In the genomic region with DNA sequence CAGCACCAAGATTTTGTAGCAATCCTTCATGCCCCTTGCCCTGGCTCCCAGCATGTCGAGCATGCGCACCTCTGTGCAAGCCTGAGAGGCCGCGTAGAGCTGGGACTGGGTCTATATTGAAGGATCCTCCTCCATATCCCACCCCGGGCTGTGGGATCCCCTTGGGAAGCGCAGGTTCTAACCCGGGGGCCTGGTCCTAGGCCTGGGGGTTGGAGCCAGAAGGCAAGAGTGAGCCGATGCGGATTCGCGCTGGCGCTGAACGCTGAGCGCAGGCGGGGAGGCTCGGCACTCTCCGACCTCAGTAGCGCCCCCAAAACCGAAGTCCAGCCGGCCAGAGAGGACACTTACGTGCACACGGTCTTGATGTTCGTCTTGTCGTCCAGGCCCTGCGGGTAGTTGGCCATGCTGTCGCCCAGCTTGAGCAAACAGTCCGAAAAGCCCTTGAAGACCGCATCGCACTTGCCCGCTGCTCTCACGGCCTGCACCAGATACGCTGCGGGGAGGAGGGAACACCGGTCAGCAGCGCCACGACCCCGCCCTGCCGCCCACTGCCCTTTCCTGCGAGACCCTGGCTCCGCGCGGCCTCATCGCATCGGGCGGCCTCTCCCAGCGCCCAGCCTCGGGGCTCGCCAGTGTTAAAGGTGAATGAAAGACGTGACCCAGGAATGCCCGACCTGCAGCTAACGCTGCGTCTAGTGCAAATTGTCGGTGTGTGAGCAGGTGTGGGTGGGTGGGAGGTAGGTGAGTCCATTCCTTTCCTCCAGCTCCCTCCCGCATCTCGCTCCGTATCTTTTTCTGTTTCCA, we compare ENCODE assay signal across 10 cellular contexts. TPM values are rescaled to one million over a fixed set of nuclear protein-coding genes. Genes with fewer than 3 reads are reported as not detected.
DNase-seq lines count a peak whose midpoint lies in the region; ATAC-seq and TF ChIP-seq lines count a peak whose summit lies in the region.
"Had no signal": no experiment of that assay in that cellular context is flagged by ENCODE, and none has a peak within 500 bp of the region (broad histone marks: within the 10 kb centered on the region; RNA-seq: fewer than 3 reads in every experiment).

No MANE protein-coding gene starts in this region.

- H2BK5ac ChIP-seq in trophoblast cell (ENCODE audit: low read depth, low read length, poor library complexity), result no peak overlapping the region

- H2BK12ac ChIP-seq in trophoblast cell (ENCODE audit: low read length), result no peak overlapping the region

- CTCF ChIA-PET in activated CD8-positive, alpha-beta T cell treated with anti-CD3 and anti-CD28 coated beads for 36 hours (lab: Charles Lee), result interaction anchor here (2.2 kb wide), 1 partner anchor 7 kb away, joined by 13 read pairs; no protein-coding TSS in a partner anchor

- H3K4ac ChIP-seq in trophoblast cell (ENCODE audit: low read depth, low read length), result no peak overlapping the region

- intact Hi-C loops in activated CD8-positive, alpha-beta T cell treated with anti-CD3 and anti-CD28 coated beads for 36 hours (cut with micrococcal nuclease), result no loop called here

- H3K18ac ChIP-seq in trophoblast cell (ENCODE audit: low read length), result no peak overlapping the region

- no peak overlapping the region for H4K91ac ChIP-seq in trophoblast cell (ENCODE audit: low read depth, low read length)

- H3K36me3 Mint-ChIP-seq in activated CD8-positive, alpha-beta T cell treated with anti-CD3 and anti-CD28 coated beads for 36 hours (ENCODE audit: low read depth), result peaks cover 12% of the 10 kb centered on the region
- H3K36me3 Mint-ChIP-seq in endothelial cell (ENCODE audit: low read depth, unreplicated experiment), result peaks cover 36% of the 10 kb centered on the region

- peak overlapping the region; percentile 51 for H3K4me2 ChIP-seq in trophoblast cell (ENCODE audit: low read length)

- H3K4me3 Mint-ChIP-seq in activated CD8-positive, alpha-beta T cell treated with anti-CD3 and anti-CD28 coated beads for 36 hours, result peak overlapping the region; percentile 70
- peak overlapping the region; percentile 95 for H3K4me3 Mint-ChIP-seq in endothelial cell (ENCODE audit: unreplicated experiment)

- no peaks in the 10 kb centered on the region for H3K36me3 ChIP-seq in trophoblast cell (ENCODE audit: control insufficient read depth in 1 of 2, insufficient read depth in 2 of 2, low read length in 2 of 2)

- no peak overlapping the region for H4K8ac ChIP-seq in trophoblast cell (ENCODE audit: low read depth, low read length)

- H3K4me3 ChIP-seq in trophoblast cell (ENCODE audit: low read depth, low read length), result no peak overlapping the region

- H3K4me1 ChIP-seq in trophoblast cell (ENCODE audit: control insufficient read depth in 1 of 2, insufficient read depth in 2 of 2, low read length in 2 of 2), result peaks cover 12 to 15% of the 10 kb centered on the region in 2 experiments

- H3K9me3 ChIP-seq in trophoblast cell (ENCODE audit: insufficient read depth, low read depth, low read length), result peaks cover 11% of the 10 kb centered on the region

- H3K9me3 Mint-ChIP-seq in activated CD8-positive, alpha-beta T cell treated with anti-CD3 and anti-CD28 coated beads for 36 hours, result peaks cover 5% of the 10 kb centered on the region
- H3K9me3 Mint-ChIP-seq in endothelial cell (ENCODE audit: unreplicated experiment), result no peaks in the 10 kb centered on the region

- peak overlapping the region; percentile 11 for H2AFZ ChIP-seq in trophoblast cell (ENCODE audit: insufficient read depth, low read length, poor library complexity)

- H4K12ac ChIP-seq in trophoblast cell (ENCODE audit: low read depth, low read length), result no peak overlapping the region

- H3K79me2 ChIP-seq in trophoblast cell (ENCODE audit: control insufficient read depth, insufficient read depth, low read length, poor library complexity), result no peaks in the 10 kb centered on the region

- no peak overlapping the region for H3K14ac ChIP-seq in trophoblast cell (ENCODE audit: low read length)

- POLR2A ChIA-PET in activated CD8-positive, alpha-beta T cell treated with anti-CD3 and anti-CD28 coated beads for 36 hours (lab: Charles Lee), result interaction anchor here (0.6 kb wide), 1 partner anchor 145 kb away, joined by 3 read pairs; no protein-coding TSS in a partner anchor

- H3K27ac ChIP-seq in trophoblast cell (ENCODE audit: low read depth, low read length), result no peak overlapping the region

- no peak overlapping the region for H3K9ac ChIP-seq in trophoblast cell (ENCODE audit: low read length)

- H3K27ac Mint-ChIP-seq in activated CD8-positive, alpha-beta T cell treated with anti-CD3 and anti-CD28 coated beads for 36 hours, result no peak overlapping the region
- peak overlapping the region; percentile 85 for H3K27ac Mint-ChIP-seq in endothelial cell (ENCODE audit: unreplicated experiment)

- peaks cover 90% of the 10 kb centered on the region for H3K27me3 ChIP-seq in trophoblast cell (ENCODE audit: insufficient read depth, low read length)

- TF ChIP-seq CTCF in GM13976 (IDR thresholded peaks at IDR 0.05; ENCODE audit: borderline replicate concordance, control extremely low read depth, extremely low read depth, insufficient read depth, missing control alignments), result no peak
- TF ChIP-seq CTCF in activated CD8-positive, alpha-beta T cell treated with anti-CD3 and anti-CD28 coated beads for 36 hours (IDR thresholded peaks at IDR 0.05), result no peak
- no peak for TF ChIP-seq CTCF in endothelial cell (IDR thresholded peaks at IDR 0.05; ENCODE audit: unreplicated experiment)

- peaks cover 70% of the 10 kb centered on the region for H3K4me1 Mint-ChIP-seq in activated CD8-positive, alpha-beta T cell treated with anti-CD3 and anti-CD28 coated beads for 36 hours (ENCODE audit: low read depth)
- peaks cover 61% of the 10 kb centered on the region for H3K4me1 Mint-ChIP-seq in endothelial cell (ENCODE audit: unreplicated experiment)

- H2AK5ac ChIP-seq in trophoblast cell (ENCODE audit: low read length), result no peak overlapping the region

- H3K27me3 Mint-ChIP-seq in activated CD8-positive, alpha-beta T cell treated with anti-CD3 and anti-CD28 coated beads for 36 hours, result peaks cover 91% of the 10 kb centered on the region
- peaks cover 27% of the 10 kb centered on the region for H3K27me3 Mint-ChIP-seq in endothelial cell (ENCODE audit: unreplicated experiment)

- H3K79me1 ChIP-seq in trophoblast cell (ENCODE audit: low read length), result no peaks in the 10 kb centered on the region

- no peak for ATAC-seq in activated CD8-positive, alpha-beta T cell treated with anti-CD3 and anti-CD28 coated beads for 36 hours
- no peak for ATAC-seq in HG03175 (IDR thresholded peaks at IDR 0.05; ENCODE audit: unreplicated experiment)
- ATAC-seq in HG02759 (IDR thresholded peaks at IDR 0.05; ENCODE audit: unreplicated experiment), result no peak

- no peak overlapping the region for H3K23ac ChIP-seq in trophoblast cell (ENCODE audit: low read length)

- no peak overlapping the region for H2BK120ac ChIP-seq in trophoblast cell (ENCODE audit: insufficient read depth, low read length, poor library complexity)

- peak; percentile 26 for DNase-seq in GM13976 (ENCODE audit: low spot score)
- no peak for DNase-seq in activated CD8-positive, alpha-beta T cell treated with anti-CD3 and anti-CD28 coated beads for 36 hours
- DNase-seq in endothelial cell (ENCODE audit: low spot score), result peak; percentile 26
- no peak for DNase-seq in trophoblast cell
- DNase-seq in hippocampal formation (lab: John Stamatoyannopoulos, UW), result no peak
- no peak for DNase-seq in NCI-H446 (lab: John Stamatoyannopoulos, UW)
- DNase-seq: central memory CD4-positive, alpha-beta T cell; SHP77 had no signal

- no CpG with 5 or more reads among the region's 56 CpGs for WGBS in trophoblast cell (ENCODE audit: extremely low coverage, insufficient coverage, insufficient read length)

- in situ Hi-C loops in GM13976 (cut with MboI; ENCODE audit: low sequenced_read_pairs, unreplicated experiment), result no loop called here

RNA-seq across cellular contexts. Expression of a gene that starts 4.5 kb away (rescaled TPM):
- 1 to 10 TPM; 5.9 to 7.1 TPM for total RNA-seq in activated CD8-positive, alpha-beta T cell treated with anti-CD3 and anti-CD28 coated beads for 36 hours
- 39.6 TPM for total RNA-seq in endothelial cell (ENCODE audit: unreplicated experiment)
- 0.04 and 0.05 TPM in 2 replicates for polyA plus RNA-seq in trophoblast cell (2013)

Comparison
In these comparisons a context has a peak if more than half of its experiments do, and no peak if none do; other contexts are left out.
1. DNase-seq: peak in GM13976 (single experiment) and endothelial cell (single experiment); none in activated CD8-positive, alpha-beta T cell treated with anti-CD3 and anti-CD28 coated beads for 36 hours (single experiment), trophoblast cell (0 of 2), hippocampal formation (0 of 2) and NCI-H446 (0 of 2).